Comparison of ENCODE assay signal across 30 cellular contexts in the genomic region with DNA sequence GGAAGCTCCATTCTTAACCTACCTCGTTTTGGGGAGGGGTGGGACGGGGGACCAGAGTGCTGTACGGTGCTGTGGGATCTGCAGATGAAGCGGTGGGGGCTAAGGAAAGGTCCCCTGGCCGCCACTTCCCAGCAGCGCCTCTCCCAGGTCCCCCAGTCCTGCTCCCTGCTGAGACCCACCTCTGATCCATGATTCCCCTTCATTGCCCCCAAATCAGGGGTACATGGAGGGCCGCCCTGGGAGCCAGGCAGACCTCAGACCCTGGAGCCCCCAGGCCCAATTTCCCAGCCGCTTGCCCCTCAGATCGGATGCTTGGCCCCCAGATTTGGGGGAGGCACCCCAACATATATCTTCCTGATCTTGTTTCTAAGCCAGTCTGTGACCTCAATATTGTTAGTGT. TPM values are rescaled to one million over a fixed set of nuclear protein-coding genes. Genes with fewer than 3 reads are reported as not detected.
"Had no signal": no experiment of that assay in that cellular context is flagged by ENCODE, and none has a peak within 500 bp of the region (broad histone marks: within the 10 kb centered on the region; RNA-seq: fewer than 3 reads in every experiment).

No MANE protein-coding gene starts in this region.

- H3K4me1 ChIP-seq: foreskin keratinocyte had no signal

- H3K9me3 Mint-ChIP-seq: activated CD4-positive, alpha-beta T cell treated with anti-CD3 and anti-CD28 coated beads, Interleukin-2, amount 10 ng/mL, durations not matched to agents 7 days and 5 days; activated naive CD4-positive, alpha-beta T cell treated with anti-CD3 and anti-CD28 coated beads, Interleukin-2, amount 10 ng/mL, durations not matched to agents 7 days and 5 days; activated T-cell treated with anti-CD3 and anti-CD28 coated beads, Interleukin-2, amount 50 U/mL, for 24 hours; activated T-cell treated with anti-CD3 and anti-CD28 coated beads, Interleukin-2, amount 50 U/mL, for 72 hours; activated T-helper 2 cell treated with anti-CD3 and anti-CD28 coated beads, Interferon-gamma antibody, Interleukin-2, Interleukin-4, amounts not matched to agents 10 μg/mL and 5 μg/mL and 100 μg/mL, durations not matched to agents 14 hours and 24 hours and 36 hours; effector memory CD8-positive, alpha-beta T cell; WTC11 had no signal

- H3K4me3 ChIP-seq: body of pancreas, esophagus muscularis mucosa, gastrocnemius medialis, heart left ventricle had no signal

- H3K4me3 Mint-ChIP-seq: activated CD4-positive, alpha-beta T cell treated with anti-CD3 and anti-CD28 coated beads, Interleukin-2, amount 10 ng/mL, durations not matched to agents 7 days and 5 days; activated naive CD4-positive, alpha-beta T cell treated with anti-CD3 and anti-CD28 coated beads, Interleukin-2, amount 10 ng/mL, durations not matched to agents 7 days and 5 days; activated naive CD8-positive, alpha-beta T cell; activated T-cell treated with anti-CD3 and anti-CD28 coated beads, Interleukin-2, amount 50 U/mL, for 24 hours; activated T-cell treated with anti-CD3 and anti-CD28 coated beads, Interleukin-2, amount 50 U/mL, for 72 hours; effector memory CD8-positive, alpha-beta T cell; WTC11 had no signal

- ATAC-seq: activated T-cell treated with anti-CD3 and anti-CD28 coated beads, Interleukin-2, amount 50 U/mL, for 72 hours; body of pancreas; effector memory CD8-positive, alpha-beta T cell; foreskin keratinocyte; gastrocnemius medialis; heart left ventricle; WTC11 had no signal

- DNase-seq: activated CD4-positive, alpha-beta T cell treated with anti-CD3 and anti-CD28 coated beads for 1 hour; activated CD4-positive, alpha-beta T cell treated with anti-CD3 and anti-CD28 coated beads for 4 hours; activated CD4-positive, alpha-beta T cell treated with anti-CD3 and anti-CD28 coated beads, Interleukin-2, amount 10 ng/mL, durations not matched to agents 7 days and 5 days; activated CD4-positive, alpha-beta T cell treated with anti-CD3 and anti-CD28 coated beads, Interleukin-2, amount 50 U/mL, for 4 hours; activated CD8-positive, alpha-beta memory T cell treated with anti-CD3 and anti-CD28 coated beads, Interleukin-2, amount 50 U/mL, for 48 hours; activated effector memory CD4-positive, alpha-beta T cell treated with anti-CD3 and anti-CD28 coated beads, Interleukin-2, amount 50 U/mL, for 16 hours; activated naive CD4-positive, alpha-beta T cell treated with anti-CD3 and anti-CD28 coated beads, Interleukin-2, amount 10 ng/mL, durations not matched to agents 7 days and 5 days; activated T-cell treated with anti-CD3 and anti-CD28 coated beads for 4 hours; activated T-cell treated with anti-CD3 and anti-CD28 coated beads, Interleukin-2, amount 50 U/mL, for 24 hours; activated T-cell treated with anti-CD3 and anti-CD28 coated beads, Interleukin-2, amount 50 U/mL, for 72 hours; amniotic stem cell; body of pancreas; caudate nucleus; cortex of kidney; dermis blood vessel endothelial cell; effector CD4-positive, alpha-beta T cell; effector memory CD8-positive, alpha-beta T cell; erythroblast; foreskin keratinocyte; gastrocnemius medialis; glutamatergic neuron; heart left ventricle; T-helper 1 cell; T-helper 2 cell had no signal

- H3K36me3 Mint-ChIP-seq: activated naive CD8-positive, alpha-beta T cell had no signal

- H3K27ac Mint-ChIP-seq: activated CD4-positive, alpha-beta T cell treated with anti-CD3 and anti-CD28 coated beads, Interleukin-2, amount 10 ng/mL, durations not matched to agents 7 days and 5 days; activated naive CD4-positive, alpha-beta T cell treated with anti-CD3 and anti-CD28 coated beads, Interleukin-2, amount 10 ng/mL, durations not matched to agents 7 days and 5 days; activated naive CD8-positive, alpha-beta T cell; activated T-cell treated with anti-CD3 and anti-CD28 coated beads, Interleukin-2, amount 50 U/mL, for 24 hours; activated T-cell treated with anti-CD3 and anti-CD28 coated beads, Interleukin-2, amount 50 U/mL, for 72 hours; effector memory CD8-positive, alpha-beta T cell; WTC11 had no signal

- H3K27ac ChIP-seq: body of pancreas, esophagus muscularis mucosa, foreskin keratinocyte, gastrocnemius medialis, heart left ventricle, VCaP had no signal

- H3K36me3 ChIP-seq: esophagus muscularis mucosa, gastrocnemius medialis, heart left ventricle had no signal

- H3K9me3 ChIP-seq: body of pancreas, esophagus muscularis mucosa, gastrocnemius medialis, heart left ventricle had no signal

RNA-seq across cellular contexts. Expression of a gene that starts 11.2 kb away (rescaled TPM):
- total RNA-seq: activated CD4-positive, alpha-beta T cell treated with anti-CD3 and anti-CD28 coated beads, Interleukin-2, amount 10 ng/mL, durations not matched to agents 7 days and 5 days had no signal

RNA-seq across cellular contexts. Expression of a gene that starts 26.9 kb away (rescaled TPM):
- total RNA-seq: chondrocyte, dermis blood vessel endothelial cell, foreskin keratinocyte had no signal
- polyA plus RNA-seq: foreskin keratinocyte had no signal
